ENCODE assay signal across 1 cellular context in genomic region chr20:17951323-17951722, GRCh38.
TF ChIP-seq lines count a peak whose summit lies in the region.

No MANE protein-coding gene starts in this region.

TF ChIP-seq in HepG2, 621 proteins besides CTCF, POLR2A, EP300 and RAD21:
- TF ChIP-seq MAFF (IDR thresholded peaks at IDR 0.05; ENCODE audit: low read depth, low read length) (peak; percentile 90), HOXA3 (CRISPR knock-in tag; IDR thresholded peaks at IDR 0.05) (no peak), MAFK (conservative IDR thresholded peaks at IDR 0.05 in 1 of 2, IDR thresholded peaks at IDR 0.05 in 1 of 2; ENCODE audit: low read length in 2 of 2) (peak; percentile 94), RFX1 (IDR thresholded peaks at IDR 0.05) (no peak), RBAK (CRISPR knock-in tag; IDR thresholded peaks at IDR 0.05) (no peak), HINFP (CRISPR knock-in tag; IDR thresholded peaks at IDR 0.05; ENCODE audit: low read depth) (no peak), ZNF557 (CRISPR knock-in tag; IDR thresholded peaks at IDR 0.05) (no peak)
- TF ChIP-seq, protein P1, sequence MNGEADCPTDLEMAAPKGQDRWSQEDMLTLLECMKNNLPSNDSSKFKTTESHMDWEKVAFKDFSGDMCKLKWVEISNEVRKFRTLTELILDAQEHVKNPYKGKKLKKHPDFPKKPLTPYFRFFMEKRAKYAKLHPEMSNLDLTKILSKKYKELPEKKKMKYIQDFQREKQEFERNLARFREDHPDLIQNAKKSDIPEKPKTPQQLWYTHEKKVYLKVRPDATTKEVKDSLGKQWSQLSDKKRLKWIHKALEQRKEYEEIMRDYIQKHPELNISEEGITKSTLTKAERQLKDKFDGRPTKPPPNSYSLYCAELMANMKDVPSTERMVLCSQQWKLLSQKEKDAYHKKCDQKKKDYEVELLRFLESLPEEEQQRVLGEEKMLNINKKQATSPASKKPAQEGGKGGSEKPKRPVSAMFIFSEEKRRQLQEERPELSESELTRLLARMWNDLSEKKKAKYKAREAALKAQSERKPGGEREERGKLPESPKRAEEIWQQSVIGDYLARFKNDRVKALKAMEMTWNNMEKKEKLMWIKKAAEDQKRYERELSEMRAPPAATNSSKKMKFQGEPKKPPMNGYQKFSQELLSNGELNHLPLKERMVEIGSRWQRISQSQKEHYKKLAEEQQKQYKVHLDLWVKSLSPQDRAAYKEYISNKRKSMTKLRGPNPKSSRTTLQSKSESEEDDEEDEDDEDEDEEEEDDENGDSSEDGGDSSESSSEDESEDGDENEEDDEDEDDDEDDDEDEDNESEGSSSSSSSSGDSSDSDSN (CRISPR knock-in tag; IDR thresholded peaks at IDR 0.05): no peak
